Comparison of ENCODE assay signal across 10 cellular contexts in genomic region chr6:33213989-33214335, GRCh38. TPM values are rescaled to one million over a fixed set of nuclear protein-coding genes. Genes with fewer than 3 reads are reported as not detected.
DNase-seq lines count a peak whose midpoint lies in the region; ATAC-seq and TF ChIP-seq lines count a peak whose summit lies in the region.
"Had no signal": no experiment of that assay in that cellular context is flagged by ENCODE, and none has a peak within 500 bp of the region (broad histone marks: within the 10 kb centered on the region; RNA-seq: fewer than 3 reads in every experiment).

No MANE protein-coding gene starts in this region.

- H3K9me3 ChIP-seq in stomach, result no peaks in the 10 kb centered on the region

- H3K27ac Mint-ChIP-seq in MCF 10A (ENCODE audit: low read depth, unreplicated experiment), result no peak overlapping the region
- H3K27ac Mint-ChIP-seq: activated CD4-positive, alpha-beta memory T cell treated with anti-CD3 and anti-CD28 coated beads for 36 hours had no signal

- H3K27me3 ChIP-seq in stomach, result peaks cover 0 to 13% (median 10%) of the 10 kb centered on the region in 3 donors

- peaks cover 14% of the 10 kb centered on the region for H3K36me3 Mint-ChIP-seq in MCF 10A (ENCODE audit: insufficient read depth, unreplicated experiment)

- CTCF ChIA-PET in MCF 10A (lab: Yijun Ruan, JAX), result interaction anchor here (0.6 kb wide), 1 partner anchor 33 kb away, joined by 3 read pairs; no protein-coding TSS in a partner anchor

- peaks cover 0 to 32% (median 28%) of the 10 kb centered on the region in 4 donors for H3K36me3 ChIP-seq in stomach

- no peak for TF ChIP-seq EP300 in stomach (IDR thresholded peaks at IDR 0.05)

- BruUV-seq in MCF 10A (replicated peaks; lab: Mats Ljungman, UMichigan), result no TSS peak

- DNase-seq in DMS53 (lab: John Stamatoyannopoulos, UW) (peak; percentile 26), DMS53 treated with DMSO at 0.1 percent for 48 hours (lab: John Stamatoyannopoulos, UW; ENCODE audit: unreplicated experiment) (no peak), MCF 10A (ENCODE audit: unreplicated experiment) (no peak), left colon (no peak), stomach (no peak), NCI-H2081 (lab: John Stamatoyannopoulos, UW) (no peak), DMS79 (lab: John Stamatoyannopoulos, UW) (no peak)

- intact Hi-C loops in MCF 10A (cut with micrococcal nuclease), result no loop called here
- intact Hi-C loops in left colon (cut with DNase I, micrococcal nuclease), result no loop called here
- intact Hi-C loops in stomach (cut with DNase I; ENCODE audit: low total_unique reads), result no loop called here

- peaks cover 28% of the 10 kb centered on the region for H3K4me1 Mint-ChIP-seq in MCF 10A (ENCODE audit: insufficient read depth, unreplicated experiment)

- peak overlapping the region; percentile 38 to 51 (median 45) for H3K4me3 ChIP-seq in stomach

- H3K27me3 Mint-ChIP-seq in MCF 10A (ENCODE audit: insufficient read depth, unreplicated experiment), result peaks cover 51% of the 10 kb centered on the region

- ATAC-seq in left colon (peak; percentile 17), HG02970 (IDR thresholded peaks at IDR 0.05; ENCODE audit: low FRiP score, unreplicated experiment) (no peak)

- POLR2A ChIA-PET in MCF 10A (lab: Yijun Ruan, JAX), result no interaction called here

- no peak for TF ChIP-seq POLR2A in stomach (IDR thresholded peaks at IDR 0.05)

- TF ChIP-seq CTCF in MCF 10A (IDR thresholded peaks at IDR 0.05; ENCODE audit: unreplicated experiment), result no peak
- no peak for TF ChIP-seq CTCF in stomach (IDR thresholded peaks at IDR 0.05)

- peak overlapping the region in 1 of 5 donors; percentile 46 for H3K27ac ChIP-seq in stomach
- H3K27ac ChIP-seq: 22Rv1 had no signal

- H3K4me1 ChIP-seq in stomach, result peaks cover 16 to 38% (median 26%) of the 10 kb centered on the region in 4 donors

- no peaks in the 10 kb centered on the region for H3K9me3 Mint-ChIP-seq in MCF 10A (ENCODE audit: unreplicated experiment)
- H3K9me3 Mint-ChIP-seq: activated CD4-positive, alpha-beta memory T cell treated with anti-CD3 and anti-CD28 coated beads for 36 hours had no signal

- WGBS in stomach, 5 donors, result 14 to 25% (median 18%) methylated on average over 9 of the region's 9 CpGs

- H3K4me3 Mint-ChIP-seq in MCF 10A (ENCODE audit: unreplicated experiment), result peak overlapping the region; percentile 50

RNA-seq across cellular contexts. Expression of gene RING1, which starts 5.7 kb away (rescaled TPM):
- total RNA-seq in MCF 10A (2022), result 45.4 and 48.3 TPM in 2 replicates
- total RNA-seq in left colon, result 10 to 100 TPM; 27.4 to 29.7 TPM
- total RNA-seq in stomach, result 100 to 1,000 TPM in 1 of 5 donors, 10 to 100 TPM in 4; 14.3 to 140 (median 20.7) TPM
- polyA plus RNA-seq in stomach, result 10 to 100 TPM; 35.1 to 45.4 (median 37.4) TPM

RNA-seq across cellular contexts. Expression of gene HSD17B8, which starts 9.5 kb away (rescaled TPM):
- total RNA-seq in MCF 10A (2022) (26.4 and 26.6 TPM in 2 replicates), left colon (10 to 100 TPM; 22.4 to 23.7 TPM), stomach (10 to 100 TPM in 2 of 5 donors, 1 to 10 TPM in 2, not detected in 1; 8.0 to 24.8 (median 14.5) TPM)
- 10 to 100 TPM; 21.5 to 29.9 (median 24.5) TPM for polyA plus RNA-seq in stomach

RNA-seq across cellular contexts. Expression of gene SLC39A7, which starts 13.3 kb away (rescaled TPM):
- total RNA-seq in MCF 10A (2022), result 118 and 187 TPM in 2 replicates
- total RNA-seq in left colon, result 100 to 1,000 TPM; 128 to 203 TPM
- total RNA-seq in stomach, result 100 to 1,000 TPM in 1 of 5 donors, 10 to 100 TPM in 3, 1 to 10 TPM in 1; 9.3 to 119 (median 75.8) TPM
- polyA plus RNA-seq in stomach, result 10 to 100 TPM; 33.6 to 59.8 (median 54.5) TPM

RNA-seq across cellular contexts. Expression of gene RXRB, which starts 13.5 kb away (rescaled TPM):
- 29.6 and 35.1 TPM in 2 replicates for total RNA-seq in MCF 10A (2022)
- 10 to 100 TPM; 34.4 to 37.0 TPM for total RNA-seq in left colon
- 10 to 100 TPM in 3 of 5 donors, 1 to 10 TPM in 2; 2.9 to 50.4 (median 10.7) TPM for total RNA-seq in stomach
- polyA plus RNA-seq in stomach, result 10 to 100 TPM; 15.9 to 32.7 (median 17.3) TPM

RNA-seq across cellular contexts. Expression of gene COL11A2, which starts 21.7 kb away (rescaled TPM):
- 0.91 and 1.5 TPM in 2 replicates for total RNA-seq in MCF 10A (2022)
- total RNA-seq in left colon, result under 1 TPM; 0.45 to 0.55 TPM
- 1 to 10 TPM in 1 of 5 donors, under 1 TPM in 2, not detected in 2; under 0.01 to 1.5 (median 0.87) TPM for total RNA-seq in stomach
- polyA plus RNA-seq in stomach, result under 1 TPM in 2 of 3 donors, not detected in 1; 0.19 to 0.88 TPM
